1 cellular context compared by ENCODE assay signal in the genomic region with DNA sequence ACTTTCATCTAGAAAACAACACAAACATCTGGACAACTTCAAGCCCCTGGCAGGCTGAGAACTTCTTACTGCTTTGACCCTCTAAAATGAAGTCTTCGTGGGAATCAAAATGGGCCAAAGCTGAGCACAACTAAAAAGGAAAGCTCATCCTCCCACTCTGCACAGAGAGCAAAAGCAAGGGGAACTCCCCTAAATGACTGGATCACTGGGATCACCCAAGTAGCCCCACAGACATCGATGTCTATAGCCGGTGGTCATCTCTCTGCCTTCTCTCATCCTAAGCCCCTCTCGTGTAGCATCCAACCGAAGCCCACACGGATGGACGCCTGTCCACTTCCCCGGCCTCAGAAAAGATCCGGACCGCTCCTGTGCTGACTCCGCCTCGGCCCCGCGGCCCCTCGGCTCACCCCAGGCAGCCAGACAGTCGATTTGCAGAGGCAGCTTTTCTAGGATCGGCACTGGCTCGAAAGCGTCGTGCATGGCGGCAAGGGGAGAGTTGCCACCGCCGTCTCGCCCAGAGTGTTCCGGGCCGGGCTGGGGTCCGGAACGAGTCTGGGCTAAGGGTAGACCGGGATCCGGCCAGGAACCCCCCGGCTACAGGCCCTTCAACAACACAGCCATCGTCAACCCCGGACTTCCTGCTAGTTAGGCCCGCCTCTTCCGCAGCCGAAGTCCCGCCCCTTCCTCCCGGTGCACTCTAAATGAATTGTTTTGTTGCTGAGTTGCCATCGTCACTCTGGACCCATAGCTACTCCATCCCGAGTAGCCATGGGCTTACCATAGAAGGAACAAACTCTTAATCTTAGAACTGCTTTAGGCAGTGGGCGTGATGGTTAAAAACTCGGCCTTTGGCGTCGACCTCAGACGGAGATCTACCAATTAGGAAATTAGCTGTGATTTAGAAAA.
A peak's percentile ranks its signal among the peaks of the same experiment; 100 is the strongest.
TF ChIP-seq lines count a peak whose summit lies in the region.

A gene with protein sequence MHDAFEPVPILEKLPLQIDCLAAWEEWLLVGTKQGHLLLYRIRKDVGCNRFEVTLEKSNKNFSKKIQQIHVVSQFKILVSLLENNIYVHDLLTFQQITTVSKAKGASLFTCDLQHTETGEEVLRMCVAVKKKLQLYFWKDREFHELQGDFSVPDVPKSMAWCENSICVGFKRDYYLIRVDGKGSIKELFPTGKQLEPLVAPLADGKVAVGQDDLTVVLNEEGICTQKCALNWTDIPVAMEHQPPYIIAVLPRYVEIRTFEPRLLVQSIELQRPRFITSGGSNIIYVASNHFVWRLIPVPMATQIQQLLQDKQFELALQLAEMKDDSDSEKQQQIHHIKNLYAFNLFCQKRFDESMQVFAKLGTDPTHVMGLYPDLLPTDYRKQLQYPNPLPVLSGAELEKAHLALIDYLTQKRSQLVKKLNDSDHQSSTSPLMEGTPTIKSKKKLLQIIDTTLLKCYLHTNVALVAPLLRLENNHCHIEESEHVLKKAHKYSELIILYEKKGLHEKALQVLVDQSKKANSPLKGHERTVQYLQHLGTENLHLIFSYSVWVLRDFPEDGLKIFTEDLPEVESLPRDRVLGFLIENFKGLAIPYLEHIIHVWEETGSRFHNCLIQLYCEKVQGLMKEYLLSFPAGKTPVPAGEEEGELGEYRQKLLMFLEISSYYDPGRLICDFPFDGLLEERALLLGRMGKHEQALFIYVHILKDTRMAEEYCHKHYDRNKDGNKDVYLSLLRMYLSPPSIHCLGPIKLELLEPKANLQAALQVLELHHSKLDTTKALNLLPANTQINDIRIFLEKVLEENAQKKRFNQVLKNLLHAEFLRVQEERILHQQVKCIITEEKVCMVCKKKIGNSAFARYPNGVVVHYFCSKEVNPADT (minus strand): TSS at position 631 of the 906 bp plus-strand sequence. CDS start 151 bp downstream, at position 480.

TF ChIP-seq in K562, 482 proteins besides CTCF, POLR2A, EP300 and RAD21 (continued from another document and continues in another):
- TF ChIP-seq, protein P1, sequence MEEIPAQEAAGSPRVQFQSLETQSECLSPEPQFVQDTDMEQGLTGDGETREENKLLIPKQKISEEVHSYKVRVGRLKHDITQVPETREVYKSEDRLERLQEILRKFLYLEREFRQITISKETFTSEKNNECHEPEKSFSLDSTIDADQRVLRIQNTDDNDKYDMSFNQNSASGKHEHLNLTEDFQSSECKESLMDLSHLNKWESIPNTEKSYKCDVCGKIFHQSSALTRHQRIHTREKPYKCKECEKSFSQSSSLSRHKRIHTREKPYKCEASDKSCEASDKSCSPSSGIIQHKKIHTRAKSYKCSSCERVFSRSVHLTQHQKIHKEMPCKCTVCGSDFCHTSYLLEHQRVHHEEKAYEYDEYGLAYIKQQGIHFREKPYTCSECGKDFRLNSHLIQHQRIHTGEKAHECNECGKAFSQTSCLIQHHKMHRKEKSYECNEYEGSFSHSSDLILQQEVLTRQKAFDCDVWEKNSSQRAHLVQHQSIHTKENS (CRISPR knock-in tag; IDR thresholded peaks at IDR 0.05) = no peak
- no peak for TF ChIP-seq CHD2 (IDR thresholded peaks at IDR 0.05; ENCODE audit: low read depth, low read length)
- TF ChIP-seq EHMT2 (IDR thresholded peaks at IDR 0.05) = peak; percentile 41; the same call in 1 of the 2 replicates
- TF ChIP-seq, protein P2, sequence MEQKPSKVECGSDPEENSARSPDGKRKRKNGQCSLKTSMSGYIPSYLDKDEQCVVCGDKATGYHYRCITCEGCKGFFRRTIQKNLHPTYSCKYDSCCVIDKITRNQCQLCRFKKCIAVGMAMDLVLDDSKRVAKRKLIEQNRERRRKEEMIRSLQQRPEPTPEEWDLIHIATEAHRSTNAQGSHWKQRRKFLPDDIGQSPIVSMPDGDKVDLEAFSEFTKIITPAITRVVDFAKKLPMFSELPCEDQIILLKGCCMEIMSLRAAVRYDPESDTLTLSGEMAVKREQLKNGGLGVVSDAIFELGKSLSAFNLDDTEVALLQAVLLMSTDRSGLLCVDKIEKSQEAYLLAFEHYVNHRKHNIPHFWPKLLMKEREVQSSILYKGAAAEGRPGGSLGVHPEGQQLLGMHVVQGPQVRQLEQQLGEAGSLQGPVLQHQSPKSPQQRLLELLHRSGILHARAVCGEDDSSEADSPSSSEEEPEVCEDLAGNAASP (IDR thresholded peaks at IDR 0.05) = no peak
- no peak for TF ChIP-seq ARID2 (IDR thresholded peaks at IDR 0.05)
- peak; percentile 77 for TF ChIP-seq POLR2H (tag; IDR thresholded peaks at IDR 0.05; ENCODE audit: low read depth)
- TF ChIP-seq, protein P3, sequence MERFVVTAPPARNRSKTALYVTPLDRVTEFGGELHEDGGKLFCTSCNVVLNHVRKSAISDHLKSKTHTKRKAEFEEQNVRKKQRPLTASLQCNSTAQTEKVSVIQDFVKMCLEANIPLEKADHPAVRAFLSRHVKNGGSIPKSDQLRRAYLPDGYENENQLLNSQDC (CRISPR knock-in tag; IDR thresholded peaks at IDR 0.05) = no peak
- no peak for TF ChIP-seq FOSL1 (tag; conservative IDR thresholded peaks at IDR 0.05)
- no peak for TF ChIP-seq ZNF583 (CRISPR knock-in tag; IDR thresholded peaks at IDR 0.05)
- TF ChIP-seq, protein P4, sequence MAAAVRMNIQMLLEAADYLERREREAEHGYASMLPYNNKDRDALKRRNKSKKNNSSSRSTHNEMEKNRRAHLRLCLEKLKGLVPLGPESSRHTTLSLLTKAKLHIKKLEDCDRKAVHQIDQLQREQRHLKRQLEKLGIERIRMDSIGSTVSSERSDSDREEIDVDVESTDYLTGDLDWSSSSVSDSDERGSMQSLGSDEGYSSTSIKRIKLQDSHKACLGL (CRISPR knock-in tag; IDR thresholded peaks at IDR 0.05; ENCODE audit: borderline replicate concordance, poor library complexity, severe bottlenecking) = no peak
- no peak for TF ChIP-seq CBX5 (IDR thresholded peaks at IDR 0.05; ENCODE audit: borderline replicate concordance, low read depth)
- TF ChIP-seq XRCC5 (IDR thresholded peaks at IDR 0.05; ENCODE audit: low read depth, low read length) = no peak
- no peak for TF ChIP-seq HDAC3 (IDR thresholded peaks at IDR 0.05; ENCODE audit: borderline replicate concordance, partially characterized antibody)
- TF ChIP-seq, protein P5, sequence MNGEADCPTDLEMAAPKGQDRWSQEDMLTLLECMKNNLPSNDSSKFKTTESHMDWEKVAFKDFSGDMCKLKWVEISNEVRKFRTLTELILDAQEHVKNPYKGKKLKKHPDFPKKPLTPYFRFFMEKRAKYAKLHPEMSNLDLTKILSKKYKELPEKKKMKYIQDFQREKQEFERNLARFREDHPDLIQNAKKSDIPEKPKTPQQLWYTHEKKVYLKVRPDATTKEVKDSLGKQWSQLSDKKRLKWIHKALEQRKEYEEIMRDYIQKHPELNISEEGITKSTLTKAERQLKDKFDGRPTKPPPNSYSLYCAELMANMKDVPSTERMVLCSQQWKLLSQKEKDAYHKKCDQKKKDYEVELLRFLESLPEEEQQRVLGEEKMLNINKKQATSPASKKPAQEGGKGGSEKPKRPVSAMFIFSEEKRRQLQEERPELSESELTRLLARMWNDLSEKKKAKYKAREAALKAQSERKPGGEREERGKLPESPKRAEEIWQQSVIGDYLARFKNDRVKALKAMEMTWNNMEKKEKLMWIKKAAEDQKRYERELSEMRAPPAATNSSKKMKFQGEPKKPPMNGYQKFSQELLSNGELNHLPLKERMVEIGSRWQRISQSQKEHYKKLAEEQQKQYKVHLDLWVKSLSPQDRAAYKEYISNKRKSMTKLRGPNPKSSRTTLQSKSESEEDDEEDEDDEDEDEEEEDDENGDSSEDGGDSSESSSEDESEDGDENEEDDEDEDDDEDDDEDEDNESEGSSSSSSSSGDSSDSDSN (IDR thresholded peaks at IDR 0.05; ENCODE audit: borderline replicate concordance in 1 of 2, low read depth in 2 of 2, low read length in 2 of 2) = no peak
- TF ChIP-seq FOXK1 (CRISPR knock-in tag; IDR thresholded peaks at IDR 0.05; ENCODE audit: borderline replicate concordance) = no peak
- TF ChIP-seq ASH1L (IDR thresholded peaks at IDR 0.05; ENCODE audit: borderline replicate concordance, low read depth, partially characterized antibody) = no peak
- TF ChIP-seq ZNF217 (CRISPR knock-in tag; IDR thresholded peaks at IDR 0.05) = no peak
- no peak for TF ChIP-seq SRSF3 (IDR thresholded peaks at IDR 0.05; ENCODE audit: insufficient read depth, low read length)
- TF ChIP-seq POLR2G (IDR thresholded peaks at IDR 0.05; ENCODE audit: low read depth, low read length) = peak; percentile 89
- no peak for TF ChIP-seq BRD4 (IDR thresholded peaks at IDR 0.05)
- no peak for TF ChIP-seq BRD9 (IDR thresholded peaks at IDR 0.05; ENCODE audit: low read depth, partially characterized antibody)
- no peak for TF ChIP-seq GTF2F1 (IDR thresholded peaks at IDR 0.05; ENCODE audit: low read depth, low read length)
- no peak for TF ChIP-seq ZKSCAN3 (CRISPR knock-in tag; IDR thresholded peaks at IDR 0.05)
- no peak for TF ChIP-seq HMG20A (CRISPR knock-in tag; conservative IDR thresholded peaks at IDR 0.05)
- TF ChIP-seq ZNF431 (CRISPR knock-in tag; IDR thresholded peaks at IDR 0.05) = no peak
- TF ChIP-seq MCM3 (IDR thresholded peaks at IDR 0.05) = no peak
- TF ChIP-seq TRIM28 (IDR thresholded peaks at IDR 0.05) = peak; percentile 23; the same call in 1 of the 2 replicates
- TF ChIP-seq BRF1 (IDR thresholded peaks at IDR 0.05; ENCODE audit: borderline replicate concordance, extremely low read depth, insufficient read length) = no peak
- TF ChIP-seq, protein P6, sequence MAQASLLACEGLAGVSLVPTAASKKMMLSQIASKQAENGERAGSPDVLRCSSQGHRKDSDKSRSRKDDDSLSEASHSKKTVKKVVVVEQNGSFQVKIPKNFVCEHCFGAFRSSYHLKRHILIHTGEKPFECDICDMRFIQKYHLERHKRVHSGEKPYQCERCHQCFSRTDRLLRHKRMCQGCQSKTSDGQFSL (CRISPR knock-in tag; IDR thresholded peaks at IDR 0.05) = no peak
- TF ChIP-seq, protein P6 (tag; IDR thresholded peaks at IDR 0.05) = no peak
- TF ChIP-seq CBFA2T3 (IDR thresholded peaks at IDR 0.05) = no peak
- no peak for TF ChIP-seq ZNF174 (CRISPR knock-in tag; IDR thresholded peaks at IDR 0.05)
- TF ChIP-seq STAG1 (CRISPR knock-in tag; IDR thresholded peaks at IDR 0.05; ENCODE audit: borderline replicate concordance) = no peak; the same call in 1 of the 2 replicates
- peak; percentile 48; the same call in 1 of the 2 replicates for TF ChIP-seq HCFC1 (IDR thresholded peaks at IDR 0.05; ENCODE audit: low read depth, low read length)
- TF ChIP-seq SLC30A9 (CRISPR knock-in tag; IDR thresholded peaks at IDR 0.05) = no peak
- TF ChIP-seq, protein P7, sequence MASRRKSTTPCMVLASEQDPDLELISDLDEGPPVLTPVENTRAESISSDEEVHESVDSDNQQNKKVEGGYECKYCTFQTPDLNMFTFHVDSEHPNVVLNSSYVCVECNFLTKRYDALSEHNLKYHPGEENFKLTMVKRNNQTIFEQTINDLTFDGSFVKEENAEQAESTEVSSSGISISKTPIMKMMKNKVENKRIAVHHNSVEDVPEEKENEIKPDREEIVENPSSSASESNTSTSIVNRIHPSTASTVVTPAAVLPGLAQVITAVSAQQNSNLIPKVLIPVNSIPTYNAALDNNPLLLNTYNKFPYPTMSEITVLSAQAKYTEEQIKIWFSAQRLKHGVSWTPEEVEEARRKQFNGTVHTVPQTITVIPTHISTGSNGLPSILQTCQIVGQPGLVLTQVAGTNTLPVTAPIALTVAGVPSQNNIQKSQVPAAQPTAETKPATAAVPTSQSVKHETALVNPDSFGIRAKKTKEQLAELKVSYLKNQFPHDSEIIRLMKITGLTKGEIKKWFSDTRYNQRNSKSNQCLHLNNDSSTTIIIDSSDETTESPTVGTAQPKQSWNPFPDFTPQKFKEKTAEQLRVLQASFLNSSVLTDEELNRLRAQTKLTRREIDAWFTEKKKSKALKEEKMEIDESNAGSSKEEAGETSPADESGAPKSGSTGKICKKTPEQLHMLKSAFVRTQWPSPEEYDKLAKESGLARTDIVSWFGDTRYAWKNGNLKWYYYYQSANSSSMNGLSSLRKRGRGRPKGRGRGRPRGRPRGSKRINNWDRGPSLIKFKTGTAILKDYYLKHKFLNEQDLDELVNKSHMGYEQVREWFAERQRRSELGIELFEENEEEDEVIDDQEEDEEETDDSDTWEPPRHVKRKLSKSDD (conservative IDR thresholded peaks at IDR 0.05; ENCODE audit: low read length) = no peak
- TF ChIP-seq, protein P8, sequence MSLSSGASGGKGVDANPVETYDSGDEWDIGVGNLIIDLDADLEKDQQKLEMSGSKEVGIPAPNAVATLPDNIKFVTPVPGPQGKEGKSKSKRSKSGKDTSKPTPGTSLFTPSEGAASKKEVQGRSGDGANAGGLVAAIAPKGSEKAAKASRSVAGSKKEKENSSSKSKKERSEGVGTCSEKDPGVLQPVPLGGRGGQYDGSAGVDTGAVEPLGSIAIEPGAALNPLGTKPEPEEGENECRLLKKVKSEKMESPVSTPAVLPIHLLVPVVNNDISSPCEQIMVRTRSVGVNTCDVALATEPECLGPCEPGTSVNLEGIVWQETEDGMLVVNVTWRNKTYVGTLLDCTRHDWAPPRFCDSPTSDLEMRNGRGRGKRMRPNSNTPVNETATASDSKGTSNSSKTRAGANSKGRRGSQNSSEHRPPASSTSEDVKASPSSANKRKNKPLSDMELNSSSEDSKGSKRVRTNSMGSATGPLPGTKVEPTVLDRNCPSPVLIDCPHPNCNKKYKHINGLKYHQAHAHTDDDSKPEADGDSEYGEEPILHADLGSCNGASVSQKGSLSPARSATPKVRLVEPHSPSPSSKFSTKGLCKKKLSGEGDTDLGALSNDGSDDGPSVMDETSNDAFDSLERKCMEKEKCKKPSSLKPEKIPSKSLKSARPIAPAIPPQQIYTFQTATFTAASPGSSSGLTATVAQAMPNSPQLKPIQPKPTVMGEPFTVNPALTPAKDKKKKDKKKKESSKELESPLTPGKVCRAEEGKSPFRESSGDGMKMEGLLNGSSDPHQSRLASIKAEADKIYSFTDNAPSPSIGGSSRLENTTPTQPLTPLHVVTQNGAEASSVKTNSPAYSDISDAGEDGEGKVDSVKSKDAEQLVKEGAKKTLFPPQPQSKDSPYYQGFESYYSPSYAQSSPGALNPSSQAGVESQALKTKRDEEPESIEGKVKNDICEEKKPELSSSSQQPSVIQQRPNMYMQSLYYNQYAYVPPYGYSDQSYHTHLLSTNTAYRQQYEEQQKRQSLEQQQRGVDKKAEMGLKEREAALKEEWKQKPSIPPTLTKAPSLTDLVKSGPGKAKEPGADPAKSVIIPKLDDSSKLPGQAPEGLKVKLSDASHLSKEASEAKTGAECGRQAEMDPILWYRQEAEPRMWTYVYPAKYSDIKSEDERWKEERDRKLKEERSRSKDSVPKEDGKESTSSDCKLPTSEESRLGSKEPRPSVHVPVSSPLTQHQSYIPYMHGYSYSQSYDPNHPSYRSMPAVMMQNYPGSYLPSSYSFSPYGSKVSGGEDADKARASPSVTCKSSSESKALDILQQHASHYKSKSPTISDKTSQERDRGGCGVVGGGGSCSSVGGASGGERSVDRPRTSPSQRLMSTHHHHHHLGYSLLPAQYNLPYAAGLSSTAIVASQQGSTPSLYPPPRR (CRISPR knock-in tag; IDR thresholded peaks at IDR 0.05; ENCODE audit: borderline replicate concordance) = no peak
- no peak for TF ChIP-seq ZNF197 (CRISPR knock-in tag; IDR thresholded peaks at IDR 0.05; ENCODE audit: low read depth)
- TF ChIP-seq FOS (IDR thresholded peaks at IDR 0.05; ENCODE audit: extremely low read depth, insufficient read length) = no peak
- TF ChIP-seq IFI16 (CRISPR knock-in tag; IDR thresholded peaks at IDR 0.05) = no peak
- no peak for TF ChIP-seq TAF7 (tag; IDR thresholded peaks at IDR 0.05)
- no peak for TF ChIP-seq ZNF175 (CRISPR knock-in tag; IDR thresholded peaks at IDR 0.05; ENCODE audit: low read depth)
- no peak for TF ChIP-seq NBN (IDR thresholded peaks at IDR 0.05; ENCODE audit: low read depth)
- TF ChIP-seq ZNF586 (CRISPR knock-in tag; conservative IDR thresholded peaks at IDR 0.05) = no peak
- TF ChIP-seq NFYB (IDR thresholded peaks at IDR 0.05; ENCODE audit: extremely low read depth, insufficient read length) = no peak
- TF ChIP-seq ZNF3 (CRISPR knock-in tag; IDR thresholded peaks at IDR 0.05) = no peak
- TF ChIP-seq MAFF (IDR thresholded peaks at IDR 0.05; ENCODE audit: low read length) = no peak
